13 cellular contexts compared by ENCODE assay signal in the genomic region with DNA sequence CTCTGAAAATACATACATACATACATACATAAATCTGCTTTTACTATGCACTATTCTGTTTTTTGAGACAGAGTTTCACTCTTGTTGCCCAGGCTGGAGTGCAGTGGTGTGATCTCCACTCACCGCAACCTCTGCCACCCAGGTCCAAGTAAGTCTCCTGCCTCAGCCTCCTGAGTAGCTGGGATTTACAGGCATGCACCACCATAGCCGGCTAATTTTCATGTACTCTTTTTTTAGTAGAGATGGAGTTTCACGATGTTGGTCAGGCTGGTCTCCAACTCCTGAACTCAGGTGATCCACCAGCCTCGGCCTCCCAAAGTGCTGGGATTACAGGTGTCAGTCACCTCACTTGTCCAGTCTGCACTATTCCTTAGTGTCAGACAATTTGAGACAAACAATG. TPM values are rescaled to one million over a fixed set of nuclear protein-coding genes. Genes with fewer than 3 reads are reported as not detected.
DNase-seq lines count a peak whose midpoint lies in the region; TF ChIP-seq lines count a peak whose summit lies in the region.
"Not testable (repeated sequence)": the region's sequence is repeated elsewhere in the genome, so short reads cannot be mapped to it uniquely, and the experiment has no call there.
"Had no signal": no experiment of that assay in that cellular context is flagged by ENCODE, and none has a peak within 500 bp of the region (broad histone marks: within the 10 kb centered on the region; RNA-seq: fewer than 3 reads in every experiment).

No MANE protein-coding gene starts in this region.

- not testable (repeated sequence) for TF ChIP-seq POLR2A in vagina (IDR thresholded peaks at IDR 0.05)

- H3K27ac Mint-ChIP-seq in activated T-cell treated with anti-CD3 and anti-CD28 coated beads, Interleukin-2, amount 50 U/mL, for 24 hours; osteocyte (ENCODE audit: unreplicated experiment); type B pancreatic cell: not testable (repeated sequence)

- peaks cover 16 to 23% (median 19%) of the 10 kb centered on the region in 11 experiments for H3K9me3 ChIP-seq in BLaER1 treated with 17β-estradiol and CSF1 and Interleukin-3, amounts not matched to agents 10 nM and 100 nM (replicated peaks in 1 of 11)
- not testable (repeated sequence) for H3K9me3 ChIP-seq in vagina

- not testable (repeated sequence) for H3K4me3 ChIP-seq in BLaER1 treated with 17β-estradiol and CSF1 and Interleukin-3, amounts not matched to agents 10 nM and 100 nM; vagina

- DNase-seq in activated T-cell treated with anti-CD3 and anti-CD28 coated beads, Interleukin-2, amount 50 U/mL, for 24 hours, result peak; percentile 7
- DNase-seq in cardiac septum (ENCODE audit: low spot score) (peak; percentile 41), osteocyte (ENCODE audit: extremely low spot score, unreplicated experiment) (peak; percentile 78), type B pancreatic cell (ENCODE audit: extremely low spot score, unreplicated experiment) (peak; percentile 44), vagina (ENCODE audit: extremely low spot score in 2 of 2) (peak; percentile 25 to 67)

- H3K36me3 ChIP-seq in BLaER1 treated with 17β-estradiol and CSF1 and Interleukin-3, amounts not matched to agents 10 nM and 100 nM; vagina: not testable (repeated sequence)

- H3K4me1 ChIP-seq in BLaER1 treated with 17β-estradiol and CSF1 and Interleukin-3, amounts not matched to agents 10 nM and 100 nM, result peaks cover 7 to 92% (median 78%) of the 10 kb centered on the region in 10 experiments; a peak in 19 of 20 replicates
- not testable (repeated sequence) for H3K4me1 ChIP-seq in vagina

- not testable (repeated sequence) for H3K4me1 Mint-ChIP-seq in activated T-cell treated with anti-CD3 and anti-CD28 coated beads, Interleukin-2, amount 50 U/mL, for 24 hours (ENCODE audit: low read depth); osteocyte (ENCODE audit: unreplicated experiment); type B pancreatic cell (ENCODE audit: unreplicated experiment)

- H3K27me3 Mint-ChIP-seq in activated T-cell treated with anti-CD3 and anti-CD28 coated beads, Interleukin-2, amount 50 U/mL, for 24 hours; osteocyte (ENCODE audit: unreplicated experiment); type B pancreatic cell: not testable (repeated sequence)

- not testable (repeated sequence) for H3K9me3 Mint-ChIP-seq in activated T-cell treated with anti-CD3 and anti-CD28 coated beads, Interleukin-2, amount 50 U/mL, for 24 hours
- H3K9me3 Mint-ChIP-seq in osteocyte (ENCODE audit: unreplicated experiment) (peaks cover 55% of the 10 kb centered on the region), type B pancreatic cell (peaks cover 24% of the 10 kb centered on the region)

- H3K27me3 ChIP-seq in BLaER1 treated with 17β-estradiol and CSF1 and Interleukin-3, amounts not matched to agents 10 nM and 100 nM; vagina: not testable (repeated sequence)

- H3K4me2 ChIP-seq in BLaER1 treated with 17β-estradiol and CSF1 and Interleukin-3, amounts not matched to agents 10 nM and 100 nM, result peak overlapping the region in 9 of 11 experiments; percentile 14 to 94 (median 72); a peak in 16 of 22 replicates

- not testable (repeated sequence) for H3K36me3 Mint-ChIP-seq in activated T-cell treated with anti-CD3 and anti-CD28 coated beads, Interleukin-2, amount 50 U/mL, for 24 hours (ENCODE audit: low read depth); osteocyte (ENCODE audit: unreplicated experiment); type B pancreatic cell

- H4K20me1 ChIP-seq in BLaER1 treated with 17β-estradiol and CSF1 and Interleukin-3, amounts not matched to agents 10 nM and 100 nM, result not testable (repeated sequence)

- not testable (repeated sequence) for TF ChIP-seq CTCF in osteocyte (IDR thresholded peaks at IDR 0.05); type B pancreatic cell (conservative IDR thresholded peaks at IDR 0.05); vagina (IDR thresholded peaks at IDR 0.05)

- H3K27ac ChIP-seq in BLaER1 treated with 17β-estradiol and CSF1 and Interleukin-3, amounts not matched to agents 10 nM and 100 nM, result peak overlapping the region in 1 of 11 experiments; percentile 50; a peak in 1 of 22 replicates
- not testable (repeated sequence) for H3K27ac ChIP-seq in vagina

- H3K4me3 Mint-ChIP-seq in activated T-cell treated with anti-CD3 and anti-CD28 coated beads, Interleukin-2, amount 50 U/mL, for 24 hours; osteocyte (ENCODE audit: unreplicated experiment); type B pancreatic cell: not testable (repeated sequence)

- intact Hi-C loops in cardiac septum (cut with DNase I); vagina (cut with DNase I): not testable (repeated sequence)

- H3K9ac ChIP-seq in BLaER1 treated with 17β-estradiol and CSF1 and Interleukin-3, amounts not matched to agents 10 nM and 100 nM, result not testable (repeated sequence)

RNA-seq across cellular contexts. Expression of a gene that starts 20.5 kb away (rescaled TPM):
- total RNA-seq in cardiac septum, result not detected
- not detected in 2 replicates for total RNA-seq in osteocyte
- not detected in 2 replicates for total RNA-seq in type B pancreatic cell (ENCODE audit: low replicate concordance)
- total RNA-seq in vagina, result not detected
- total RNA-seq: A673; CD4-positive, alpha-beta memory T cell; CD4-positive, CD25-positive, alpha-beta regulatory T cell; CD8-positive, alpha-beta memory T cell; Daoy; G401; GM12878 had no signal

Comparison
In these comparisons a context has a peak if more than half of its experiments do, and no peak if none do; other contexts are left out.
1. DNase-seq: peak in every context shown above with its lines; median percentile 78 in osteocyte; 46 in vagina; 44 in type B pancreatic cell; 41 in cardiac septum; 7 in activated T-cell treated with anti-CD3 and anti-CD28 coated beads, Interleukin-2, amount 50 U/mL, for 24 hours.